In the genomic region with DNA sequence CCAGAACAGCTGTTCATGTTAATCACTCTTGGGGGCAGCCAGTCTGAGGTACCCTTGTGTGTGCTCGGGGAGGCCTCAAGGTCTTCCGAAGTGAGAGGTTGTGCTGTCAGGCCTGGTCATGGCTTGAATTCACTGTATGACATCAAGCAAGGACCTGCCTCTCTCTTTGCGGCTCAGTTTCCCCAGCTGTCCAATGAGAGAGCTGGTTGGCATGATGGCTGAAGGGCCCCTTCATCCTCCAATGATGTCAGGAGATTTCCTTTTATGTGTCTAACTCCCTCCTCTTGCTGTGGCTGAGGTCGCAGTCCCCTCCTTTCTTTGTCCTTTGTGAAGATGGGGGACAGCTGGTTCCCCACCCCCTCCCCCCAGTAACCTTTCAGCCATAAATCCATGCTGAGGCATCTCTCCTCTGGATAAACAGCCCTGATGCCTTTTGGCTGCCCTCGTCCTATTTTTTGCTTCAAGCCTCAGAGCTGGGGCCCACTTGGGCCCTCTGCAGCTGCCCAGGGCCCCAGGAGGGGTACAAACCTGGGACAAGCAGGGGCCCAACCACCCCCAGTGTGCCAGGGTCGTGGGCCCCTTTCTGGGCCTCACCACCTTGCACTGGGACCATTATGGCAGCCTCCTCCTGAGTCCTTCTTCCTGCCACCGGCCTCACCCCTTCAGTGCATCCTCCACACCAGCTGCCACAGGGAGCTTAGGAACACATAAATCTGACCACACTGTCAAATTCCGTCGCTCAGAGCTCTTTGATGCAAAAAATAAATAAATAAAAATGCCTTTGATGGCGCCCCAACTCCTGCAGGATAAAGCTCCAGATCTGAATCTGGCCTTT, we compare ENCODE assay signal across 23 cellular contexts. TPM values are rescaled to one million over a fixed set of nuclear protein-coding genes. Genes with fewer than 3 reads are reported as not detected.
DNase-seq lines count a peak whose midpoint lies in the region; ATAC-seq, FAIRE-seq and TF ChIP-seq lines count a peak whose summit lies in the region.
"Had no signal": no experiment of that assay in that cellular context is flagged by ENCODE, and none has a peak within 500 bp of the region (broad histone marks: within the 10 kb centered on the region; RNA-seq: fewer than 3 reads in every experiment).

No MANE protein-coding gene starts in this region.

- DNase-seq in cardiac muscle cell (ENCODE audit: low read depth in 1 of 2, low spot score in 1 of 2) (no peak), right cardiac atrium (no peak), left kidney (ENCODE audit: low read depth, low spot score) (peak; percentile 59), posterior vena cava (ENCODE audit: low spot score) (peak; percentile 38), GM12892 (ENCODE audit: insufficient read length) (no peak), colonic mucosa (no peak), A673 (ENCODE audit: low spot score) (no peak), small intestine (no peak)
- DNase-seq: DMS79 treated with DMSO at 0.1 percent for 48 hours, GM23248, IMR-90, Kasumi-1, MM.1S, NCI-H1105, NCI-H1694 treated with DMSO at 0.1 percent for 48 hours, NCI-H2107, NCI-H226, NCI-H524 treated with DMSO at 0.1 percent for 48 hours, RPMI8226 had no signal

- H3K36me3 ChIP-seq in cardiac muscle cell (no peaks in the 10 kb centered on the region), colonic mucosa (no peaks in the 10 kb centered on the region), A673 (ENCODE audit: insufficient read depth, low read length, poor library complexity, severe bottlenecking) (no peaks in the 10 kb centered on the region), small intestine (ENCODE audit: control insufficient read depth in 2 of 2, insufficient read depth in 2 of 2, low read length in 2 of 2) (no peaks in the 10 kb centered on the region)
- H3K36me3 ChIP-seq: BLaER1 treated with 17β-estradiol and CSF1 and Interleukin-3, amounts not matched to agents 10 nM and 100 nM had no signal

- H3K4me1 ChIP-seq in cardiac muscle cell (ENCODE audit: low read depth) (peaks cover 67% of the 10 kb centered on the region), right cardiac atrium (ENCODE audit: control insufficient read depth, insufficient read depth, low read length) (peaks cover 2% of the 10 kb centered on the region), colonic mucosa (no peaks in the 10 kb centered on the region), A673 (ENCODE audit: insufficient read depth, low read length, poor library complexity, severe bottlenecking) (no peaks in the 10 kb centered on the region), small intestine (ENCODE audit: control insufficient read depth in 2 of 2, insufficient read depth in 1 of 2, low read depth in 1 of 2, low read length in 1 of 2) (no peaks in the 10 kb centered on the region)

- intact Hi-C loops in right cardiac atrium (cut with DNase I) (no loop called here), posterior vena cava (cut with DNase I) (no loop called here), colonic mucosa (cut with DNase I) (no loop called here), A673 (cut with micrococcal nuclease; ENCODE audit: unreplicated experiment) (no loop called here)

- no peak for TF ChIP-seq POLR2A in GM12892 (IDR thresholded peaks at IDR 0.05; ENCODE audit: low read depth, low read length)

- CTCF ChIA-PET in A673 (lab: Charles Lee), result no interaction called here

- ATAC-seq in right cardiac atrium, result no peak
- ATAC-seq: HCT116 had no signal

- H3K9me3 ChIP-seq in cardiac muscle cell (ENCODE audit: low read depth), result no peaks in the 10 kb centered on the region
- H3K9me3 ChIP-seq in right cardiac atrium (ENCODE audit: control insufficient read depth, low read length), result no peaks in the 10 kb centered on the region
- H3K9me3 ChIP-seq in colonic mucosa, result no peaks in the 10 kb centered on the region
- H3K9me3 ChIP-seq in A673 (ENCODE audit: low read depth, low read length, poor library complexity, severe bottlenecking), result no peaks in the 10 kb centered on the region
- no peaks in the 10 kb centered on the region for H3K9me3 ChIP-seq in small intestine (ENCODE audit: control insufficient read depth, low read depth)
- H3K9me3 ChIP-seq: BLaER1 treated with 17β-estradiol and CSF1 and Interleukin-3, amounts not matched to agents 10 nM and 100 nM had no signal

- TF ChIP-seq CTCF in cardiac muscle cell (IDR thresholded peaks at IDR 0.05; ENCODE audit: low read depth, low read length), result no peak
- TF ChIP-seq CTCF in colonic mucosa (IDR thresholded peaks at IDR 0.05), result no peak
- TF ChIP-seq CTCF in A673 (conservative IDR thresholded peaks at IDR 0.05; ENCODE audit: low read depth, low read length), result no peak

- H3K27ac ChIP-seq in cardiac muscle cell (peak overlapping the region; percentile 95), right cardiac atrium (ENCODE audit: low read length) (no peak overlapping the region), colonic mucosa (no peak overlapping the region), A673 (ENCODE audit: low read depth, low read length, poor library complexity, severe bottlenecking) (no peak overlapping the region), small intestine (ENCODE audit: low read depth in 1 of 2, low read length in 1 of 2) (no peak overlapping the region)
- H3K27ac ChIP-seq: BLaER1 treated with 17β-estradiol and CSF1 and Interleukin-3, amounts not matched to agents 10 nM and 100 nM; GM23248 had no signal

- FAIRE-seq in GM12892 (lab: Jason Lieb, UNC) (no peak), small intestine (lab: Jason Lieb, UNC) (no peak)

- no peak overlapping the region for H3K9ac ChIP-seq in colonic mucosa (ENCODE audit: low read depth in 2 of 2, low read length in 2 of 2)
- H3K9ac ChIP-seq: BLaER1 treated with 17β-estradiol and CSF1 and Interleukin-3, amounts not matched to agents 10 nM and 100 nM; GM23248 had no signal

- H3K27me3 ChIP-seq in cardiac muscle cell, result no peaks in the 10 kb centered on the region
- H3K27me3 ChIP-seq in right cardiac atrium (ENCODE audit: control insufficient read depth, insufficient read depth), result no peaks in the 10 kb centered on the region
- H3K27me3 ChIP-seq in colonic mucosa, result no peaks in the 10 kb centered on the region
- no peaks in the 10 kb centered on the region for H3K27me3 ChIP-seq in A673 (replicated peaks; ENCODE audit: insufficient read depth, low read depth, low read length, poor library complexity)
- no peaks in the 10 kb centered on the region for H3K27me3 ChIP-seq in small intestine (ENCODE audit: control insufficient read depth in 2 of 2, insufficient read depth in 2 of 2, low read length in 2 of 2)
- H3K27me3 ChIP-seq: BLaER1 treated with 17β-estradiol and CSF1 and Interleukin-3, amounts not matched to agents 10 nM and 100 nM had no signal

- POLR2A ChIA-PET in A673 (lab: Charles Lee; ENCODE audit: low non-redundant PET), result no interaction called here

- no peak overlapping the region for H3K4me3 ChIP-seq in cardiac muscle cell
- H3K4me3 ChIP-seq in right cardiac atrium (ENCODE audit: low read length), result no peak overlapping the region
- H3K4me3 ChIP-seq in colonic mucosa, result no peak overlapping the region
- H3K4me3 ChIP-seq in A673 (ENCODE audit: low read depth, low read length, poor library complexity, severe bottlenecking), result no peak overlapping the region
- H3K4me3 ChIP-seq in small intestine (ENCODE audit: low read depth in 1 of 2, low read length in 2 of 2), result no peak overlapping the region
- H3K4me3 ChIP-seq: BLaER1 treated with 17β-estradiol and CSF1 and Interleukin-3, amounts not matched to agents 10 nM and 100 nM; GM23248 had no signal

- WGBS in right cardiac atrium, result 86% methylated on average over 10 of the region's 10 CpGs
- WGBS in small intestine, 3 donors, result 85 to 91% (median 85%) methylated on average over 10 of the region's 10 CpGs

- no TSS peak for BruUV-seq in A673 (replicated peaks; lab: Mats Ljungman, UMichigan)

RNA-seq across cellular contexts. Expression of gene MYH7B, which starts 15.6 kb away (rescaled TPM):
- total RNA-seq in cardiac muscle cell, result 30.2 and 73.2 TPM in 2 replicates
- polyA plus RNA-seq in cardiac muscle cell, result 107 and 112 TPM in 2 replicates
- 100 to 1,000 TPM in 2 of 4 donors, 10 to 100 TPM in 2; 43.3 to 134 (median 99.2) TPM for total RNA-seq in right cardiac atrium
- polyA plus RNA-seq in right cardiac atrium, result 125 TPM
- total RNA-seq in posterior vena cava, result under 1 TPM; 0.42 to 0.57 TPM
- 0.55 TPM for polyA plus RNA-seq in GM12892 (2012; ENCODE audit: missing spikeins)
- total RNA-seq in colonic mucosa, result 1 to 10 TPM in 1 of 2 donors, under 1 TPM in 1; 0.69 to 1.5 TPM
- 0.34 and 1.1 TPM in 2 replicates for total RNA-seq in A673 (2021)
- polyA plus RNA-seq in small intestine, result 1 to 10 TPM in 1 of 3 donors, under 1 TPM in 1, not detected in 1; 0.89 to 2.2 TPM
- total RNA-seq: A172, HT1080, IMR-90 had no signal

RNA-seq across cellular contexts. Expression of gene GSS, which starts 15.6 kb away (rescaled TPM):
- total RNA-seq in cardiac muscle cell, result 50.5 and 69.5 TPM in 2 replicates
- polyA plus RNA-seq in cardiac muscle cell, result 59.9 and 82.9 TPM in 2 replicates
- total RNA-seq in right cardiac atrium, result 10 to 100 TPM; 23.6 to 32.6 (median 26.3) TPM
- 37.7 TPM for polyA plus RNA-seq in right cardiac atrium
- total RNA-seq in posterior vena cava, result 10 to 100 TPM; 23.2 to 25.5 TPM
- polyA plus RNA-seq in GM12892 (2012; ENCODE audit: missing spikeins), result 45.4 TPM
- 100 to 1,000 TPM in 1 of 2 donors, 10 to 100 TPM in 1; 83.4 to 109 TPM for total RNA-seq in colonic mucosa
- total RNA-seq in A673 (2021), result 53.5 and 63.1 TPM in 2 replicates
- 10 to 100 TPM; 54.0 to 79.2 (median 61.5) TPM for polyA plus RNA-seq in small intestine

Comparison
In these comparisons a context has a peak if more than half of its experiments do, and no peak if none do; other contexts are left out.
1. DNase-seq: peak in left kidney (single experiment) and posterior vena cava (single experiment); none in cardiac muscle cell (0 of 2), right cardiac atrium (0 of 3), GM12892 (single experiment), colonic mucosa (single experiment), A673 (single experiment) and small intestine (single experiment).
2. RNA of gene MYH7B, which starts 15.6 kb away (total RNA-seq): 43.3 to 134 TPM in right cardiac atrium and 30.2 to 73.2 TPM in cardiac muscle cell; 0.69 to 1.5 TPM in colonic mucosa, 0.42 to 0.57 TPM in posterior vena cava and 0.34 to 1.1 TPM in A673; every median in the first group is over 10 times any median in the second.